ENCODE assay signal across 1 cellular context in genomic region chr13:85771856-85772255, GRCh38.
TF ChIP-seq lines count a peak whose summit lies in the region.

No MANE protein-coding gene starts in this region.

TF ChIP-seq in GM12878, 131 proteins besides CTCF, POLR2A, EP300 and RAD21:
- no peak for TF ChIP-seq MYB (IDR thresholded peaks at IDR 0.05; ENCODE audit: borderline replicate concordance, low read depth, low read length)
- TF ChIP-seq RELB (IDR thresholded peaks at IDR 0.05; ENCODE audit: low read depth): no peak
- TF ChIP-seq SIN3A (IDR thresholded peaks at IDR 0.05; ENCODE audit: low read depth, low read length): no peak
- TF ChIP-seq HSF1 (IDR thresholded peaks at IDR 0.05; ENCODE audit: low read depth, low read length): no peak
- no peak for TF ChIP-seq TCF12 (IDR thresholded peaks at IDR 0.05; ENCODE audit: low read depth, low read length)
